29 cellular contexts compared by ENCODE assay signal in genomic region chr10:49549640-49550346, GRCh38. TPM values are rescaled to one million over a fixed set of nuclear protein-coding genes. Genes with fewer than 3 reads are reported as not detected.
DNase-seq lines count a peak whose midpoint lies in the region; ATAC-seq, FAIRE-seq and TF ChIP-seq lines count a peak whose summit lies in the region.
"Had no signal": no experiment of that assay in that cellular context is flagged by ENCODE, and none has a peak within 500 bp of the region (broad histone marks: within the 10 kb centered on the region; RNA-seq: fewer than 3 reads in every experiment).

No MANE protein-coding gene starts in this region.

- H3K9me3 ChIP-seq in HCT116 (ENCODE audit: control insufficient read depth in 1 of 2, insufficient read depth in 1 of 2, low read depth in 1 of 2, low read length in 2 of 2), result no peaks in the 10 kb centered on the region
- peaks cover 0 to 3% of the 10 kb centered on the region in 2 donors for H3K9me3 ChIP-seq in transverse colon
- H3K9me3 ChIP-seq: neutrophil had no signal

- RAD21 ChIA-PET in HCT116 (lab: Charles Lee; ENCODE audit: low non-redundant PET in 1 of 2, low total read pairs in 2 of 2, uncharacterized antibody in 2 of 2, unreplicated experiment in 2 of 2), result interaction anchor here in 1 of 2 experiments (0.6 kb wide), 1 partner anchor 818 kb away, joined by 4 read pairs; no protein-coding TSS in a partner anchor

- peak overlapping the region; percentile 55 for H3K4me2 ChIP-seq in HCT116 (ENCODE audit: low read length)
- H3K4me2 ChIP-seq: KMS-11 had no signal

- H3K27ac ChIP-seq in HCT116 (ENCODE audit: low read depth, low read length), result no peak overlapping the region
- H3K27ac ChIP-seq in VCaP, result 0 out of 2 replicates have a peak overlapping the region, but pooled peaks have one; percentile 16
- H3K27ac ChIP-seq in foreskin keratinocyte, result peak overlapping the region; percentile 45
- H3K27ac ChIP-seq in transverse colon, result no peak overlapping the region
- H3K27ac ChIP-seq: heart left ventricle, KMS-11, neutrophil, psoas muscle, stomach had no signal

- DNase-seq in HCT116 (ENCODE audit: low read depth, low spot score), result no peak
- DNase-seq in foreskin keratinocyte, result peak in 1 of 2 donors; percentile 48
- no peak for DNase-seq in GOT3 (lab: John Stamatoyannopoulos, UW)
- DNase-seq in RCC 7860 (ENCODE audit: low spot score), result no peak
- DNase-seq in transverse colon, result no peak
- no peak for DNase-seq in AG20443 (ENCODE audit: low spot score)
- DNase-seq: activated CD4-positive, alpha-beta T cell treated with anti-CD3 and anti-CD28 coated beads for 4 hours; CD4-positive, CD25-positive, alpha-beta regulatory T cell; DND-41; effector memory CD8-positive, alpha-beta T cell; heart left ventricle; midbrain; naive thymus-derived CD4-positive, alpha-beta T cell; NCI-H1417 treated with DMSO at 0.1 percent for 48 hours; NCI-H2029 treated with DMSO at 0.1 percent for 48 hours; NCI-H345; psoas muscle; SIG-M5; stimulated activated CD4-positive, alpha-beta T cell treated with anti-CD3 and anti-CD28 coated beads, Interleukin-4, amount 100 ng/mL, for 1 hour; stomach had no signal

- no peaks in the 10 kb centered on the region; the same call in 1 of the 2 replicates for H3K9me2 ChIP-seq in HCT116 (ENCODE audit: insufficient read depth)

- no peak for TF ChIP-seq RAD21 in HCT116 (IDR thresholded peaks at IDR 0.05; ENCODE audit: low read depth)

- peak overlapping the region; percentile 9; the same call in 1 of the 2 replicates for H3K9ac ChIP-seq in HCT116 (ENCODE audit: low read length)
- H3K9ac ChIP-seq: KMS-11 had no signal

- WGBS in transverse colon (ENCODE audit: low coverage in 1 of 2), 2 donors, result 95% methylated on average over 1 of the region's 1 CpG; no CpG with 5 or more reads in 1 of the 2 donors

- H2AFZ ChIP-seq in HCT116 (ENCODE audit: low read depth, low read length, poor library complexity, severe bottlenecking), result no peak overlapping the region

- H3K27me3 ChIP-seq in HCT116 (ENCODE audit: insufficient read depth, low read length) (no peaks in the 10 kb centered on the region), foreskin keratinocyte (no peaks in the 10 kb centered on the region), transverse colon (peaks cover 12% of the 10 kb centered on the region)

- CTCF ChIA-PET in HCT116 (lab: Charles Lee), result interaction anchor here (1.4 to 3.0 kb wide), 2 partner anchors 8 to 11 kb away, joined by 4 to 8 read pairs; partner anchors contain the start of gene ERCC6

- TF ChIP-seq CTCF in HCT116 (IDR thresholded peaks at IDR 0.05 in 2 of 3, conservative IDR thresholded peaks at IDR 0.05 in 1 of 3; ENCODE audit: borderline replicate concordance in 1 of 3, insufficient read depth in 1 of 3, low read depth in 2 of 3, low read length in 2 of 3) (no peak), VCaP (conservative IDR thresholded peaks at IDR 0.05) (no peak), foreskin keratinocyte (conservative IDR thresholded peaks at IDR 0.05) (no peak), transverse colon (IDR thresholded peaks at IDR 0.05) (no peak)

- TF ChIP-seq EP300 in transverse colon (IDR thresholded peaks at IDR 0.05; ENCODE audit: low read depth), result no peak

- no peaks in the 10 kb centered on the region for H4K20me1 ChIP-seq in HCT116 (ENCODE audit: insufficient read depth)

- POLR2A ChIA-PET in HCT116 (lab: Charles Lee), result interaction anchor here (0.6 to 1.3 kb wide), 3 partner anchors 8 to 604 kb away, joined by 4 to 9 read pairs (median 5); partner anchors contain the start of gene ERCC6

- H3K79me2 ChIP-seq in HCT116 (ENCODE audit: insufficient read depth, low read length), result no peaks in the 10 kb centered on the region

- H3K4me3 ChIP-seq in HCT116 (replicated peaks in 1 of 2; ENCODE audit: low read depth in 1 of 2, low read length in 2 of 2) (no peak overlapping the region), transverse colon (no peak overlapping the region)
- H3K4me3 ChIP-seq: coronary artery, heart left ventricle, psoas muscle, stomach had no signal

- 0 out of 2 replicates have a peak, but pooled peaks have one; percentile 26 for ATAC-seq in HCT116
- no peak for ATAC-seq in foreskin keratinocyte
- ATAC-seq: activated naive CD4-positive, alpha-beta T cell treated with anti-CD3 and anti-CD28 coated beads, Interleukin-2, amount 50 U/mL, for 72 hours; effector memory CD8-positive, alpha-beta T cell; heart left ventricle; naive thymus-derived CD4-positive, alpha-beta T cell; Panc1; psoas muscle; sciatic nerve had no signal

- intact Hi-C loops in HCT116 (cut with micrococcal nuclease), result no loop called here
- intact Hi-C loops in transverse colon (cut with DNase I; ENCODE audit: low total_unique reads), result no loop called here

- peaks cover 11 to 26% of the 10 kb centered on the region in 2 experiments; a peak in 3 of 4 replicates for H3K4me1 ChIP-seq in HCT116 (ENCODE audit: control insufficient read depth in 1 of 2, insufficient read depth in 2 of 2, low read length in 2 of 2)
- peaks cover 49% of the 10 kb centered on the region for H3K4me1 ChIP-seq in foreskin keratinocyte
- no peaks in the 10 kb centered on the region for H3K4me1 ChIP-seq in transverse colon
- H3K4me1 ChIP-seq: psoas muscle, stomach had no signal

- TF ChIP-seq POLR2A in HCT116 (IDR thresholded peaks at IDR 0.05; ENCODE audit: borderline replicate concordance, extremely low read depth, insufficient read depth, insufficient read length), result no peak
- no peak for TF ChIP-seq POLR2A in transverse colon (IDR thresholded peaks at IDR 0.05)

- BruUV-seq in HCT116 (replicated peaks; lab: Mats Ljungman, UMichigan), result no TSS peak

- H3K36me3 ChIP-seq in HCT116 (ENCODE audit: control insufficient read depth in 1 of 2, insufficient read depth in 2 of 2, low read length in 2 of 2) (no peaks in the 10 kb centered on the region), transverse colon (no peaks in the 10 kb centered on the region)
- H3K36me3 ChIP-seq: heart left ventricle, neutrophil, stomach had no signal

- FAIRE-seq in RCC 7860 (lab: Jason Lieb, UNC), result no peak
- FAIRE-seq: GM18507, H1 had no signal

- in situ Hi-C loops in transverse colon (cut with MboI; ENCODE audit: low pct_ligation_motif_present in 1 of 4, low pct_unique_long_range_greater_than_20kb in 1 of 4, low sequenced_read_pairs in 3 of 4), result loop anchor here in 1 of 4 donors (25.0 kb wide), 1 partner anchor 1063 kb away; the partner anchor contains the start of gene SGMS1

TF ChIP-seq in HCT116, 20 proteins besides CTCF, POLR2A, EP300 and RAD21:
- TF ChIP-seq ATF3 (IDR thresholded peaks at IDR 0.05) (no peak), EGR1 (IDR thresholded peaks at IDR 0.05; ENCODE audit: low read depth) (no peak), ELF1 (IDR thresholded peaks at IDR 0.05; ENCODE audit: borderline replicate concordance, low read depth) (no peak), CEBPB (IDR thresholded peaks at IDR 0.05; ENCODE audit: low read depth) (no peak), POLR2AphosphoS5 (IDR thresholded peaks at IDR 0.05; ENCODE audit: low read depth, low read length) (no peak), SRF (IDR thresholded peaks at IDR 0.05; ENCODE audit: low read depth) (no peak), MAX (IDR thresholded peaks at IDR 0.05) (no peak), FOSL1 (IDR thresholded peaks at IDR 0.05; ENCODE audit: low read depth) (no peak), REST (IDR thresholded peaks at IDR 0.05; ENCODE audit: low read depth) (no peak), SIN3A (IDR thresholded peaks at IDR 0.05; ENCODE audit: low read depth) (no peak)

RNA-seq across cellular contexts. Expression of gene ERCC6, which starts 10.9 kb away (rescaled TPM):
- total RNA-seq in HCT116 (2021; ENCODE audit: unreplicated experiment) (16.4 TPM), foreskin keratinocyte (43.1 and 46.6 TPM in 2 replicates), transverse colon (10 to 100 TPM; 16.0 to 34.0 (median 22.4) TPM)
- 5.8 and 9.2 TPM in 2 replicates for polyA plus RNA-seq in HCT116 (2012)
- polyA plus RNA-seq in foreskin keratinocyte, result 14.4 TPM in 2 replicates

Comparison
In these comparisons a context has a peak if more than half of its experiments do, and no peak if none do; other contexts are left out.
1. H3K27ac ChIP-seq: peak in VCaP (single experiment) and foreskin keratinocyte (single experiment); none in HCT116 (single experiment) and transverse colon (0 of 4).